ENCODE assay signal across 1 cellular context in genomic region chr9:99906403-99907207, GRCh38.
A peak's percentile ranks its signal among the peaks of the same experiment; 100 is the strongest.
TF ChIP-seq lines count a peak whose summit lies in the region.

STX17 (plus strand) TSS chr9:99906654; CDS start chr9:99915240, 8,586 bp downstream.

TF ChIP-seq in HepG2, 621 proteins besides CTCF, POLR2A, EP300 and RAD21 (continued from another document and continues in another):
- TF ChIP-seq ZIK1 (CRISPR knock-in tag; IDR thresholded peaks at IDR 0.05; ENCODE audit: borderline replicate concordance, low read depth) (0 out of 2 replicates have a peak, but pooled peaks have one; percentile 10), ZNF549 (CRISPR knock-in tag; IDR thresholded peaks at IDR 0.05) (no peak), HDAC2 (CRISPR knock-in tag; IDR thresholded peaks at IDR 0.05) (peak; percentile 18; the same call in 1 of the 2 replicates), GTF3A (CRISPR knock-in tag; conservative IDR thresholded peaks at IDR 0.05) (no peak), MAX (IDR thresholded peaks at IDR 0.05) (peak; percentile 36; the same call in 1 of the 2 replicates), ATAD3A (CRISPR knock-in tag; IDR thresholded peaks at IDR 0.05) (no peak), ZNF644 (CRISPR knock-in tag; IDR thresholded peaks at IDR 0.05; ENCODE audit: low read depth) (no peak), TRAFD1 (CRISPR knock-in tag; IDR thresholded peaks at IDR 0.05; ENCODE audit: borderline replicate concordance) (no peak), BCL6 (CRISPR knock-in tag; IDR thresholded peaks at IDR 0.05) (no peak), PRPF4 (IDR thresholded peaks at IDR 0.05; ENCODE audit: low read depth, low read length, poor library complexity, severe bottlenecking) (no peak), BHLHE40 (IDR thresholded peaks at IDR 0.05; ENCODE audit: low read length) (no peak), TOPORS (CRISPR knock-in tag; IDR thresholded peaks at IDR 0.05) (peak; percentile 72; the same call in 1 of the 2 replicates), TCF12 (IDR thresholded peaks at IDR 0.05) (no peak), TCF12 (CRISPR knock-in tag; IDR thresholded peaks at IDR 0.05) (0 out of 2 replicates have a peak, but pooled peaks have one; percentile 69), THRA (CRISPR knock-in tag; IDR thresholded peaks at IDR 0.05; ENCODE audit: borderline replicate concordance) (peak; percentile 46; the same call in 1 of the 2 replicates), ZNF343 (CRISPR knock-in tag; IDR thresholded peaks at IDR 0.05) (0 out of 2 replicates have a peak, but pooled peaks have one; percentile 59), ZNF7 (CRISPR knock-in tag; IDR thresholded peaks at IDR 0.05) (no peak), ZNF382 (CRISPR knock-in tag; IDR thresholded peaks at IDR 0.05; ENCODE audit: borderline replicate concordance) (no peak), CAMTA2 (CRISPR knock-in tag; IDR thresholded peaks at IDR 0.05; ENCODE audit: borderline replicate concordance) (peak; percentile 38; the same call in 1 of the 2 replicates), ZNF230 (CRISPR knock-in tag; IDR thresholded peaks at IDR 0.05) (peak; percentile 62; the same call in 1 of the 2 replicates), ZNF775 (CRISPR knock-in tag; IDR thresholded peaks at IDR 0.05; ENCODE audit: borderline replicate concordance) (no peak), KDM1A (CRISPR knock-in tag; IDR thresholded peaks at IDR 0.05) (no peak), ZNF33A (CRISPR knock-in tag; IDR thresholded peaks at IDR 0.05; ENCODE audit: borderline replicate concordance) (0 out of 2 replicates have a peak, but pooled peaks have one; percentile 53), RBM22 (optimal IDR thresholded peaks at IDR 0.05; ENCODE audit: low read length) (no peak), HCFC1 (IDR thresholded peaks at IDR 0.05; ENCODE audit: low read depth, low read length) (no peak), ZMYM4 (CRISPR knock-in tag; IDR thresholded peaks at IDR 0.05) (peak; percentile 81), KDM5A (IDR thresholded peaks at IDR 0.05; ENCODE audit: borderline replicate concordance, low read length) (0 out of 2 replicates have a peak, but pooled peaks have one; percentile 51), ESRRA (CRISPR knock-in tag; IDR thresholded peaks at IDR 0.05; ENCODE audit: low read depth) (peak; percentile 63; the same call in 1 of the 2 replicates), ZNF782 (CRISPR knock-in tag; IDR thresholded peaks at IDR 0.05; ENCODE audit: borderline replicate concordance) (0 out of 2 replicates have a peak, but pooled peaks have one; percentile 17), ZNF18 (CRISPR knock-in tag; IDR thresholded peaks at IDR 0.05; ENCODE audit: insufficient replicate concordance) (peak; percentile 46), ZNF12 (CRISPR knock-in tag; IDR thresholded peaks at IDR 0.05) (no peak), ZNF331 (CRISPR knock-in tag; IDR thresholded peaks at IDR 0.05) (no peak; the same call in 1 of the 2 replicates), ZBTB21 (CRISPR knock-in tag; IDR thresholded peaks at IDR 0.05) (no peak), ZNF747 (CRISPR knock-in tag; IDR thresholded peaks at IDR 0.05; ENCODE audit: borderline replicate concordance) (peak; percentile 70; the same call in 1 of the 2 replicates), TFDP1 (CRISPR knock-in tag; IDR thresholded peaks at IDR 0.05; ENCODE audit: borderline replicate concordance) (peak; percentile 62; the same call in 1 of the 2 replicates), PLSCR1 (CRISPR knock-in tag; IDR thresholded peaks at IDR 0.05; ENCODE audit: borderline replicate concordance) (no peak), MEIS2 (CRISPR knock-in tag; IDR thresholded peaks at IDR 0.05) (peak; percentile 59; the same call in 1 of the 2 replicates), ATRX (CRISPR knock-in tag; IDR thresholded peaks at IDR 0.05; ENCODE audit: borderline replicate concordance) (no peak), ZNF350 (CRISPR knock-in tag; IDR thresholded peaks at IDR 0.05; ENCODE audit: borderline replicate concordance, low read depth) (peak; percentile 60; the same call in 1 of the 2 replicates), SIX4 (CRISPR knock-in tag; IDR thresholded peaks at IDR 0.05) (0 out of 2 replicates have a peak, but pooled peaks have one; percentile 12)
- TF ChIP-seq, protein P1, sequence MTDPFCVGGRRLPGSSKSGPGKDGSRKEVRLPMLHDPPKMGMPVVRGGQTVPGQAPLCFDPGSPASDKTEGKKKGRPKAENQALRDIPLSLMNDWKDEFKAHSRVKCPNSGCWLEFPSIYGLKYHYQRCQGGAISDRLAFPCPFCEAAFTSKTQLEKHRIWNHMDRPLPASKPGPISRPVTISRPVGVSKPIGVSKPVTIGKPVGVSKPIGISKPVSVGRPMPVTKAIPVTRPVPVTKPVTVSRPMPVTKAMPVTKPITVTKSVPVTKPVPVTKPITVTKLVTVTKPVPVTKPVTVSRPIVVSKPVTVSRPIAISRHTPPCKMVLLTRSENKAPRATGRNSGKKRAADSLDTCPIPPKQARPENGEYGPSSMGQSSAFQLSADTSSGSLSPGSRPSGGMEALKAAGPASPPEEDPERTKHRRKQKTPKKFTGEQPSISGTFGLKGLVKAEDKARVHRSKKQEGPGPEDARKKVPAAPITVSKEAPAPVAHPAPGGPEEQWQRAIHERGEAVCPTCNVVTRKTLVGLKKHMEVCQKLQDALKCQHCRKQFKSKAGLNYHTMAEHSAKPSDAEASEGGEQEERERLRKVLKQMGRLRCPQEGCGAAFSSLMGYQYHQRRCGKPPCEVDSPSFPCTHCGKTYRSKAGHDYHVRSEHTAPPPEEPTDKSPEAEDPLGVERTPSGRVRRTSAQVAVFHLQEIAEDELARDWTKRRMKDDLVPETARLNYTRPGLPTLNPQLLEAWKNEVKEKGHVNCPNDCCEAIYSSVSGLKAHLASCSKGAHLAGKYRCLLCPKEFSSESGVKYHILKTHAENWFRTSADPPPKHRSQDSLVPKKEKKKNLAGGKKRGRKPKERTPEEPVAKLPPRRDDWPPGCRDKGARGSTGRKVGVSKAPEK (CRISPR knock-in tag; IDR thresholded peaks at IDR 0.05; ENCODE audit: borderline replicate concordance), result no peak
- TF ChIP-seq, protein P2, sequence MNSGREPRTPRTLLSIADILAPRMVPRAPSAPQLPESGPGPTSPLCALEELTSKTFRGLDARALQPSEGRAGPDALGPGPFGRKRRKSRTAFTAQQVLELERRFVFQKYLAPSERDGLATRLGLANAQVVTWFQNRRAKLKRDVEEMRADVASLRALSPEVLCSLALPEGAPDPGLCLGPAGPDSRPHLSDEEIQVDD (CRISPR knock-in tag; IDR thresholded peaks at IDR 0.05; ENCODE audit: borderline replicate concordance), result no peak
- TF ChIP-seq, protein P3, sequence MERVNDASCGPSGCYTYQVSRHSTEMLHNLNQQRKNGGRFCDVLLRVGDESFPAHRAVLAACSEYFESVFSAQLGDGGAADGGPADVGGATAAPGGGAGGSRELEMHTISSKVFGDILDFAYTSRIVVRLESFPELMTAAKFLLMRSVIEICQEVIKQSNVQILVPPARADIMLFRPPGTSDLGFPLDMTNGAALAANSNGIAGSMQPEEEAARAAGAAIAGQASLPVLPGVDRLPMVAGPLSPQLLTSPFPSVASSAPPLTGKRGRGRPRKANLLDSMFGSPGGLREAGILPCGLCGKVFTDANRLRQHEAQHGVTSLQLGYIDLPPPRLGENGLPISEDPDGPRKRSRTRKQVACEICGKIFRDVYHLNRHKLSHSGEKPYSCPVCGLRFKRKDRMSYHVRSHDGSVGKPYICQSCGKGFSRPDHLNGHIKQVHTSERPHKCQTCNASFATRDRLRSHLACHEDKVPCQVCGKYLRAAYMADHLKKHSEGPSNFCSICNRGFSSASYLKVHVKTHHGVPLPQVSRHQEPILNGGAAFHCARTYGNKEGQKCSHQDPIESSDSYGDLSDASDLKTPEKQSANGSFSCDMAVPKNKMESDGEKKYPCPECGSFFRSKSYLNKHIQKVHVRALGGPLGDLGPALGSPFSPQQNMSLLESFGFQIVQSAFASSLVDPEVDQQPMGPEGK (CRISPR knock-in tag; IDR thresholded peaks at IDR 0.05), result peak; percentile 91
- TF ChIP-seq, protein P4, sequence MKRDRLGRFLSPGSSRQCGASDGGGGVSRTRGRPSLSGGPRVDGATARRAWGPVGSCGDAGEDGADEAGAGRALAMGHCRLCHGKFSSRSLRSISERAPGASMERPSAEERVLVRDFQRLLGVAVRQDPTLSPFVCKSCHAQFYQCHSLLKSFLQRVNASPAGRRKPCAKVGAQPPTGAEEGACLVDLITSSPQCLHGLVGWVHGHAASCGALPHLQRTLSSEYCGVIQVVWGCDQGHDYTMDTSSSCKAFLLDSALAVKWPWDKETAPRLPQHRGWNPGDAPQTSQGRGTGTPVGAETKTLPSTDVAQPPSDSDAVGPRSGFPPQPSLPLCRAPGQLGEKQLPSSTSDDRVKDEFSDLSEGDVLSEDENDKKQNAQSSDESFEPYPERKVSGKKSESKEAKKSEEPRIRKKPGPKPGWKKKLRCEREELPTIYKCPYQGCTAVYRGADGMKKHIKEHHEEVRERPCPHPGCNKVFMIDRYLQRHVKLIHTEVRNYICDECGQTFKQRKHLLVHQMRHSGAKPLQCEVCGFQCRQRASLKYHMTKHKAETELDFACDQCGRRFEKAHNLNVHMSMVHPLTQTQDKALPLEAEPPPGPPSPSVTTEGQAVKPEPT (CRISPR knock-in tag; IDR thresholded peaks at IDR 0.05; ENCODE audit: low read depth), result 0 out of 2 replicates have a peak, but pooled peaks have one; percentile 77
- TF ChIP-seq, protein P5, sequence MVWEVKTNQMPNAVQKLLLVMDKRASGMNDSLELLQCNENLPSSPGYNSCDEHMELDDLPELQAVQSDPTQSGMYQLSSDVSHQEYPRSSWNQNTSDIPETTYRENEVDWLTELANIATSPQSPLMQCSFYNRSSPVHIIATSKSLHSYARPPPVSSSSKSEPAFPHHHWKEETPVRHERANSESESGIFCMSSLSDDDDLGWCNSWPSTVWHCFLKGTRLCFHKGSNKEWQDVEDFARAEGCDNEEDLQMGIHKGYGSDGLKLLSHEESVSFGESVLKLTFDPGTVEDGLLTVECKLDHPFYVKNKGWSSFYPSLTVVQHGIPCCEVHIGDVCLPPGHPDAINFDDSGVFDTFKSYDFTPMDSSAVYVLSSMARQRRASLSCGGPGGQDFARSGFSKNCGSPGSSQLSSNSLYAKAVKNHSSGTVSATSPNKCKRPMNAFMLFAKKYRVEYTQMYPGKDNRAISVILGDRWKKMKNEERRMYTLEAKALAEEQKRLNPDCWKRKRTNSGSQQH (CRISPR knock-in tag; IDR thresholded peaks at IDR 0.05; ENCODE audit: low read depth), result peak; percentile 58; the same call in 1 of the 2 replicates
- TF ChIP-seq, protein P6, sequence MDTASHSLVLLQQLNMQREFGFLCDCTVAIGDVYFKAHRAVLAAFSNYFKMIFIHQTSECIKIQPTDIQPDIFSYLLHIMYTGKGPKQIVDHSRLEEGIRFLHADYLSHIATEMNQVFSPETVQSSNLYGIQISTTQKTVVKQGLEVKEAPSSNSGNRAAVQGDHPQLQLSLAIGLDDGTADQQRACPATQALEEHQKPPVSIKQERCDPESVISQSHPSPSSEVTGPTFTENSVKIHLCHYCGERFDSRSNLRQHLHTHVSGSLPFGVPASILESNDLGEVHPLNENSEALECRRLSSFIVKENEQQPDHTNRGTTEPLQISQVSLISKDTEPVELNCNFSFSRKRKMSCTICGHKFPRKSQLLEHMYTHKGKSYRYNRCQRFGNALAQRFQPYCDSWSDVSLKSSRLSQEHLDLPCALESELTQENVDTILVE (CRISPR knock-in tag; IDR thresholded peaks at IDR 0.05), result 0 out of 2 replicates have a peak, but pooled peaks have one; percentile 58
